16 cellular contexts compared by ENCODE assay signal in the genomic region with DNA sequence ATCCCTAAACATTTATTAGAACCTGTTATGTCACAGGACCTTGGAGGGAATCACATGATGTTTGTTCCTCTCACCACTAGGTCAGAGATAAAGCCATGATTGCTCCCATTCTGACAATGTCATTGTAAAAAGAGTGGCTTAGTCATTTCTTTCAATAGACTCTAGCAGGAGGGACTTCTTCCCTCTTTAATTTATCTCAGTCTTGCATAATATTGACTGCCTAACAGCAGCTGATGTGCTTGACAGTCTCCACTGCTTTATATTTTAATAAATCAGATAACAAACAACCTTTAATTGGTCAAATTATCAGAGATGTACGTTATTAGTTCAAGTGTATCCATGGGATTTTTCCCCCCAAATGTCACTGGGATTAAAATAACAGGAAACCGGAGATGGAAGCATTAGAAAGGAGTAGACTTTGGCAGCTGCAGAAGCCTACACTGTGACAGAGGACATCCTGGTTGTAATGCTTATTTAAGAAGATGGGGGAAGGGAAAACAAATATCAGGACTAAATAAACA. TPM values are rescaled to one million over a fixed set of nuclear protein-coding genes. Genes with fewer than 3 reads are reported as not detected.
A peak's percentile ranks its signal among the peaks of the same experiment; 100 is the strongest.
DNase-seq lines count a peak whose midpoint lies in the region; ATAC-seq and TF ChIP-seq lines count a peak whose summit lies in the region.
"Had no signal": no experiment of that assay in that cellular context is flagged by ENCODE, and none has a peak within 500 bp of the region (broad histone marks: within the 10 kb centered on the region; RNA-seq: fewer than 3 reads in every experiment).

No MANE protein-coding gene starts in this region.

- H3K27ac ChIP-seq in A673 (ENCODE audit: low read depth, low read length, poor library complexity, severe bottlenecking), result no peak overlapping the region
- H3K27ac ChIP-seq in HEK293 (ENCODE audit: extremely low read depth, low read depth, low read length), result no peak overlapping the region; the same call in 1 of the 2 replicates
- peak overlapping the region in 1 of 2 donors; percentile 39 for H3K27ac ChIP-seq in left lung
- no peak overlapping the region for H3K27ac ChIP-seq in spleen
- H3K27ac ChIP-seq: C4-2B had no signal

- DNase-seq in A673 (ENCODE audit: low spot score), result peak; percentile 59
- DNase-seq in SHP77 treated with DMSO at 0.1 percent for 48 hours (lab: John Stamatoyannopoulos, UW), result peak; percentile 78
- DNase-seq in left lung, result no peak
- DNase-seq in stimulated activated CD8-positive, alpha-beta memory T cell treated with anti-CD3 and anti-CD28 coated beads, Interleukin-4, amount 100 ng/mL, for 48 hours, result no peak
- DNase-seq in nucleus accumbens (lab: John Stamatoyannopoulos, UW), result no peak
- DNase-seq in cerebellar cortex (ENCODE audit: low spot score), result no peak
- no peak for DNase-seq in spleen
- DNase-seq: activated CD4-positive, alpha-beta T cell treated with anti-CD3 and anti-CD28 coated beads, Interleukin-2, amount 10 ng/mL, durations not matched to agents 7 days and 5 days; activated effector memory CD4-positive, alpha-beta T cell treated with anti-CD3 and anti-CD28 coated beads, Interleukin-2, amount 50 U/mL, for 16 hours; H7; NCI-H446 treated with DMSO at 0.1 percent for 48 hours; stimulated activated CD4-positive, alpha-beta T cell treated with anti-CD3 and anti-CD28 coated beads, Interleukin-2, amount 100 ng/mL, for 24 hours; stimulated activated naive CD4-positive, alpha-beta T cell treated with Interleukin-2 at 50 U/mL for 16 hours had no signal

- H3K4me3 ChIP-seq in A673 (ENCODE audit: low read depth, low read length, poor library complexity, severe bottlenecking) (no peak overlapping the region), HEK293 (ENCODE audit: low read depth, low read length) (no peak overlapping the region), left lung (no peak overlapping the region), spleen (no peak overlapping the region)
- H3K4me3 ChIP-seq: SK-N-MC had no signal

- POLR2A ChIA-PET in A673 (lab: Charles Lee; ENCODE audit: low non-redundant PET) (no interaction called here), HEK293 (lab: Yijun Ruan, JAX) (no interaction called here)

- peaks cover 16% of the 10 kb centered on the region for H3K4me1 ChIP-seq in A673 (ENCODE audit: insufficient read depth, low read length, poor library complexity, severe bottlenecking)
- peaks cover 41% of the 10 kb centered on the region for H3K4me1 ChIP-seq in HEK293 (ENCODE audit: control insufficient read depth, insufficient read depth, low read length)
- peaks cover 28 to 31% of the 10 kb centered on the region in 2 donors for H3K4me1 ChIP-seq in left lung
- peaks cover 0 to 5% (median 0%) of the 10 kb centered on the region in 6 donors for H3K4me1 ChIP-seq in spleen

- BruUV-seq in A673 (replicated peaks; lab: Mats Ljungman, UMichigan), result no TSS peak

- WGBS in spleen, 5 donors, result 30 to 61% (median 50%) methylated on average over 2 of the region's 2 CpGs

- CTCF ChIA-PET in A673 (lab: Charles Lee) (no interaction called here), HEK293 (lab: Yijun Ruan, JAX) (interaction anchor here (0.9 to 2.5 kb wide), 4 partner anchors 34 to 107 kb away, joined by 3 to 9 read pairs (median 4); a partner anchor contains a TSS)

- no peaks in the 10 kb centered on the region for H3K27me3 ChIP-seq in A673 (replicated peaks; ENCODE audit: insufficient read depth, low read depth, low read length, poor library complexity)
- H3K27me3 ChIP-seq in left lung, result no peaks in the 10 kb centered on the region
- H3K27me3 ChIP-seq in spleen (replicated peaks in 1 of 7), result peaks cover 0 to 26% (median 0%) of the 10 kb centered on the region in 7 donors

- TF ChIP-seq CTCF in A673 (conservative IDR thresholded peaks at IDR 0.05; ENCODE audit: low read depth, low read length) (no peak), HEK293 (tag by site-specific recombination; IDR thresholded peaks at IDR 0.05) (no peak), left lung (IDR thresholded peaks at IDR 0.05) (no peak), spleen (IDR thresholded peaks at IDR 0.05 in 8 of 11, conservative IDR thresholded peaks at IDR 0.05 in 3 of 11) (no peak)

- ATAC-seq in left lung, result peak; percentile 32

- H3K9me3 ChIP-seq in A673 (ENCODE audit: low read depth, low read length, poor library complexity, severe bottlenecking) (no peaks in the 10 kb centered on the region), HEK293 (ENCODE audit: control insufficient read depth, insufficient read depth, low read depth, low read length) (no peaks in the 10 kb centered on the region), left lung (no peaks in the 10 kb centered on the region), spleen (no peaks in the 10 kb centered on the region)

- H3K36me3 ChIP-seq in A673 (ENCODE audit: insufficient read depth, low read length, poor library complexity, severe bottlenecking) (no peaks in the 10 kb centered on the region), HEK293 (ENCODE audit: control insufficient read depth in 2 of 2, insufficient read depth in 1 of 2, low read length in 2 of 2) (no peaks in the 10 kb centered on the region), left lung (no peaks in the 10 kb centered on the region), spleen (no peaks in the 10 kb centered on the region)

- no peak for TF ChIP-seq POLR2A in spleen (IDR thresholded peaks at IDR 0.05)

- intact Hi-C loops in A673 (cut with micrococcal nuclease; ENCODE audit: unreplicated experiment) (no loop called here), left lung (cut with DNase I) (no loop called here), spleen (cut with DNase I; ENCODE audit: low total_unique reads) (no loop called here)

TF ChIP-seq in HEK293, 187 proteins besides CTCF, POLR2A, EP300 and RAD21 (continues in another document):
- TF ChIP-seq ZNF366 (tag by site-specific recombination; conservative IDR thresholded peaks at IDR 0.05) (peak; percentile 75), HOXD13 (CRISPR knock-in tag; IDR thresholded peaks at IDR 0.05; ENCODE audit: borderline replicate concordance) (no peak), ZNF394 (tag by site-specific recombination; IDR thresholded peaks at IDR 0.05; ENCODE audit: borderline replicate concordance) (peak; percentile 48), ZEB2 (tag by site-specific recombination; IDR thresholded peaks at IDR 0.05) (peak; percentile 54; the same call in 1 of the 2 replicates), ZNF174 (tag by site-specific recombination; IDR thresholded peaks at IDR 0.05) (no peak), ZNF157 (tag by site-specific recombination; IDR thresholded peaks at IDR 0.05) (no peak), ZNF350 (tag by site-specific recombination; IDR thresholded peaks at IDR 0.05) (no peak), ZNF133 (tag by site-specific recombination; IDR thresholded peaks at IDR 0.05) (no peak), ZNF777 (tag by site-specific recombination; IDR thresholded peaks at IDR 0.05; ENCODE audit: borderline replicate concordance) (no peak), ZNF184 (tag by site-specific recombination; IDR thresholded peaks at IDR 0.05) (no peak), TRIM28 (IDR thresholded peaks at IDR 0.05; ENCODE audit: borderline replicate concordance, low read length) (0 out of 2 replicates have a peak, but pooled peaks have one; percentile 32), SP3 (tag by site-specific recombination; IDR thresholded peaks at IDR 0.05) (no peak; the same call in 1 of the 2 replicates), OSR2 (tag by site-specific recombination; IDR thresholded peaks at IDR 0.05) (peak; percentile 54)
- TF ChIP-seq, protein P1, sequence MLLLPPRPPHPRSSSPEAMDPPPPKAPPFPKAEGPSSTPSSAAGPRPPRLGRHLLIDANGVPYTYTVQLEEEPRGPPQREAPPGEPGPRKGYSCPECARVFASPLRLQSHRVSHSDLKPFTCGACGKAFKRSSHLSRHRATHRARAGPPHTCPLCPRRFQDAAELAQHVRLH (tag by site-specific recombination; IDR thresholded peaks at IDR 0.05), result no peak
- TF ChIP-seq, protein P2, sequence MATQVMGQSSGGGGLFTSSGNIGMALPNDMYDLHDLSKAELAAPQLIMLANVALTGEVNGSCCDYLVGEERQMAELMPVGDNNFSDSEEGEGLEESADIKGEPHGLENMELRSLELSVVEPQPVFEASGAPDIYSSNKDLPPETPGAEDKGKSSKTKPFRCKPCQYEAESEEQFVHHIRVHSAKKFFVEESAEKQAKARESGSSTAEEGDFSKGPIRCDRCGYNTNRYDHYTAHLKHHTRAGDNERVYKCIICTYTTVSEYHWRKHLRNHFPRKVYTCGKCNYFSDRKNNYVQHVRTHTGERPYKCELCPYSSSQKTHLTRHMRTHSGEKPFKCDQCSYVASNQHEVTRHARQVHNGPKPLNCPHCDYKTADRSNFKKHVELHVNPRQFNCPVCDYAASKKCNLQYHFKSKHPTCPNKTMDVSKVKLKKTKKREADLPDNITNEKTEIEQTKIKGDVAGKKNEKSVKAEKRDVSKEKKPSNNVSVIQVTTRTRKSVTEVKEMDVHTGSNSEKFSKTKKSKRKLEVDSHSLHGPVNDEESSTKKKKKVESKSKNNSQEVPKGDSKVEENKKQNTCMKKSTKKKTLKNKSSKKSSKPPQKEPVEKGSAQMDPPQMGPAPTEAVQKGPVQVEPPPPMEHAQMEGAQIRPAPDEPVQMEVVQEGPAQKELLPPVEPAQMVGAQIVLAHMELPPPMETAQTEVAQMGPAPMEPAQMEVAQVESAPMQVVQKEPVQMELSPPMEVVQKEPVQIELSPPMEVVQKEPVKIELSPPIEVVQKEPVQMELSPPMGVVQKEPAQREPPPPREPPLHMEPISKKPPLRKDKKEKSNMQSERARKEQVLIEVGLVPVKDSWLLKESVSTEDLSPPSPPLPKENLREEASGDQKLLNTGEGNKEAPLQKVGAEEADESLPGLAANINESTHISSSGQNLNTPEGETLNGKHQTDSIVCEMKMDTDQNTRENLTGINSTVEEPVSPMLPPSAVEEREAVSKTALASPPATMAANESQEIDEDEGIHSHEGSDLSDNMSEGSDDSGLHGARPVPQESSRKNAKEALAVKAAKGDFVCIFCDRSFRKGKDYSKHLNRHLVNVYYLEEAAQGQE (tag by site-specific recombination; IDR thresholded peaks at IDR 0.05), result no peak
- TF ChIP-seq, protein P3, sequence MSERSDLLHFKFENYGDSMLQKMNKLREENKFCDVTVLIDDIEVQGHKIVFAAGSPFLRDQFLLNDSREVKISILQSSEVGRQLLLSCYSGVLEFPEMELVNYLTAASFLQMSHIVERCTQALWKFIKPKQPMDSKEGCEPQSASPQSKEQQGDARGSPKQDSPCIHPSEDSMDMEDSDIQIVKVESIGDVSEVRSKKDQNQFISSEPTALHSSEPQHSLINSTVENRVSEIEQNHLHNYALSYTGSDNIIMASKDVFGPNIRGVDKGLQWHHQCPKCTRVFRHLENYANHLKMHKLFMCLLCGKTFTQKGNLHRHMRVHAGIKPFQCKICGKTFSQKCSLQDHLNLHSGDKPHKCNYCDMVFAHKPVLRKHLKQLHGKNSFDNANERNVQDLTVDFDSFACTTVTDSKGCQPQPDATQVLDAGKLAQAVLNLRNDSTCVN (tag by site-specific recombination; optimal IDR thresholded peaks at IDR 0.05), result no peak

RNA-seq across cellular contexts. Expression of a gene that starts 39.6 kb away (rescaled TPM):
- total RNA-seq in A673 (2021) (1.2 and 2.0 TPM in 2 replicates), left lung (100 to 1,000 TPM in 1 of 2 donors, 10 to 100 TPM in 1; 87.5 to 152 TPM), spleen (1 to 10 TPM; 1.0 to 3.7 (median 3.0) TPM)
- polyA plus RNA-seq in spleen, result 1 to 10 TPM in 2 of 3 donors, under 1 TPM in 1; 0.76 to 2.5 (median 2.4) TPM
- total RNA-seq: activated CD4-positive, alpha-beta T cell treated with anti-CD3 and anti-CD28 coated beads, Interleukin-2, amount 10 ng/mL, durations not matched to agents 7 days and 5 days had no signal

Comparison
In these comparisons a context has a peak if more than half of its experiments do, and no peak if none do; other contexts are left out.
1. DNase-seq: peak in A673 (single experiment) and SHP77 treated with DMSO at 0.1 percent for 48 hours (single experiment); none in left lung (0 of 2), stimulated activated CD8-positive, alpha-beta memory T cell treated with anti-CD3 and anti-CD28 coated beads, Interleukin-4, amount 100 ng/mL, for 48 hours (single experiment), nucleus accumbens (0 of 56), cerebellar cortex (single experiment) and spleen (single experiment).
2. RNA of a gene that starts 39.6 kb away (total RNA-seq): 87.5 to 152 TPM in left lung; 1.0 to 3.7 TPM in spleen and 1.2 to 2.0 TPM in A673; every median in the first group is over 10 times any median in the second.